In genomic region chr1:47508900-47509488, GRCh38 we compare ENCODE assay signal across 12 cellular contexts.
DNase-seq lines count a peak whose midpoint lies in the region; ATAC-seq and TF ChIP-seq lines count a peak whose summit lies in the region.
"Had no signal": no experiment of that assay in that cellular context is flagged by ENCODE, and none has a peak within 500 bp of the region (broad histone marks: within the 10 kb centered on the region; RNA-seq: fewer than 3 reads in every experiment).

No MANE protein-coding gene starts in this region.

- H3K4me3 ChIP-seq in iPS-18a (ENCODE audit: low read length) (peak overlapping the region; percentile 60), skeletal muscle satellite cell (ENCODE audit: low read length) (no peak overlapping the region)

- H3K27me3 ChIP-seq in iPS-18a (ENCODE audit: control insufficient read depth, insufficient read depth, low read length) (peaks cover 65% of the 10 kb centered on the region), skeletal muscle satellite cell (ENCODE audit: control insufficient read depth, insufficient read depth, low read length) (peaks cover 48% of the 10 kb centered on the region)

- no peak overlapping the region for H3K27ac ChIP-seq in iPS-18a (ENCODE audit: low read length)
- H3K27ac ChIP-seq: HL-60, SJSA1 had no signal

- H3K9me3 ChIP-seq in iPS-18a (ENCODE audit: control insufficient read depth, low read depth, low read length) (no peaks in the 10 kb centered on the region), skeletal muscle satellite cell (replicated peaks; ENCODE audit: low read length) (no peaks in the 10 kb centered on the region)
- H3K9me3 ChIP-seq: SJSA1 had no signal

- H3K4me2 ChIP-seq in skeletal muscle satellite cell (ENCODE audit: low read length): peak overlapping the region; percentile 66

- DNase-seq in NCI-H2107 treated with DMSO at 0.1 percent for 48 hours (lab: John Stamatoyannopoulos, UW; ENCODE audit: unreplicated experiment): peak; percentile 16
- DNase-seq in NCI-H2107 (lab: John Stamatoyannopoulos, UW): no peak
- no peak for DNase-seq in superior temporal gyrus (ENCODE audit: extremely low spot score)
- no peak for DNase-seq in NK-92 treated with Interleukin-12 subunit alpha and Interleukin-12 subunit beta, amount 100 ng/mL, for 24 hours (lab: John Stamatoyannopoulos, UW)
- DNase-seq: ACHN, left cardiac atrium had no signal

- peak; percentile 69 for ATAC-seq in SK-N-SH treated with all-trans-retinoic acid at 6 μM for 48 hours
- ATAC-seq in HG03342 (IDR thresholded peaks at IDR 0.05; ENCODE audit: unreplicated experiment): no peak

- H3K9ac ChIP-seq in iPS-18a (ENCODE audit: low read length) (no peak overlapping the region), skeletal muscle satellite cell (ENCODE audit: low read depth, low read length) (no peak overlapping the region)

- H3K4me1 ChIP-seq in iPS-18a (ENCODE audit: control insufficient read depth, low read depth, low read length) (peaks cover 3% of the 10 kb centered on the region), skeletal muscle satellite cell (ENCODE audit: control insufficient read depth, insufficient read depth, low read length) (no peaks in the 10 kb centered on the region)

- H3K36me3 ChIP-seq in iPS-18a (ENCODE audit: control insufficient read depth, low read depth, low read length) (no peaks in the 10 kb centered on the region), skeletal muscle satellite cell (ENCODE audit: insufficient read depth, low read length) (no peaks in the 10 kb centered on the region)
- H3K36me3 ChIP-seq: SJSA1 had no signal

TF ChIP-seq in SK-N-SH treated with all-trans-retinoic acid at 6 μM for 48 hours, 23 proteins besides CTCF, POLR2A, EP300 and RAD21:
- TF ChIP-seq, protein P1, sequence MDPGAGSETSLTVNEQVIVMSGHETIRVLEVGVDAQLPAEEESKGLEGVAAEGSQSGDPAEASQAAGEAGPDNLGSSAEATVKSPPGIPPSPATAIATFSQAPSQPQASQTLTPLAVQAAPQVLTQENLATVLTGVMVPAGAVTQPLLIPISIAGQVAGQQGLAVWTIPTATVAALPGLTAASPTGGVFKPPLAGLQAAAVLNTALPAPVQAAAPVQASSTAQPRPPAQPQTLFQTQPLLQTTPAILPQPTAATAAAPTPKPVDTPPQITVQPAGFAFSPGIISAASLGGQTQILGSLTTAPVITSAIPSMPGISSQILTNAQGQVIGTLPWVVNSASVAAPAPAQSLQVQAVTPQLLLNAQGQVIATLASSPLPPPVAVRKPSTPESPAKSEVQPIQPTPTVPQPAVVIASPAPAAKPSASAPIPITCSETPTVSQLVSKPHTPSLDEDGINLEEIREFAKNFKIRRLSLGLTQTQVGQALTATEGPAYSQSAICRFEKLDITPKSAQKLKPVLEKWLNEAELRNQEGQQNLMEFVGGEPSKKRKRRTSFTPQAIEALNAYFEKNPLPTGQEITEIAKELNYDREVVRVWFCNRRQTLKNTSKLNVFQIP (CRISPR knock-in tag; IDR thresholded peaks at IDR 0.05; ENCODE audit: borderline replicate concordance, low read depth): no peak
- TF ChIP-seq, protein P2, sequence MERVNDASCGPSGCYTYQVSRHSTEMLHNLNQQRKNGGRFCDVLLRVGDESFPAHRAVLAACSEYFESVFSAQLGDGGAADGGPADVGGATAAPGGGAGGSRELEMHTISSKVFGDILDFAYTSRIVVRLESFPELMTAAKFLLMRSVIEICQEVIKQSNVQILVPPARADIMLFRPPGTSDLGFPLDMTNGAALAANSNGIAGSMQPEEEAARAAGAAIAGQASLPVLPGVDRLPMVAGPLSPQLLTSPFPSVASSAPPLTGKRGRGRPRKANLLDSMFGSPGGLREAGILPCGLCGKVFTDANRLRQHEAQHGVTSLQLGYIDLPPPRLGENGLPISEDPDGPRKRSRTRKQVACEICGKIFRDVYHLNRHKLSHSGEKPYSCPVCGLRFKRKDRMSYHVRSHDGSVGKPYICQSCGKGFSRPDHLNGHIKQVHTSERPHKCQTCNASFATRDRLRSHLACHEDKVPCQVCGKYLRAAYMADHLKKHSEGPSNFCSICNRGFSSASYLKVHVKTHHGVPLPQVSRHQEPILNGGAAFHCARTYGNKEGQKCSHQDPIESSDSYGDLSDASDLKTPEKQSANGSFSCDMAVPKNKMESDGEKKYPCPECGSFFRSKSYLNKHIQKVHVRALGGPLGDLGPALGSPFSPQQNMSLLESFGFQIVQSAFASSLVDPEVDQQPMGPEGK (CRISPR knock-in tag; IDR thresholded peaks at IDR 0.05; ENCODE audit: borderline replicate concordance): no peak
- TF ChIP-seq CSDC2 (CRISPR knock-in tag; IDR thresholded peaks at IDR 0.05): no peak
- TF ChIP-seq OSR1 (CRISPR knock-in tag; IDR thresholded peaks at IDR 0.05): no peak
- TF ChIP-seq, protein P3, sequence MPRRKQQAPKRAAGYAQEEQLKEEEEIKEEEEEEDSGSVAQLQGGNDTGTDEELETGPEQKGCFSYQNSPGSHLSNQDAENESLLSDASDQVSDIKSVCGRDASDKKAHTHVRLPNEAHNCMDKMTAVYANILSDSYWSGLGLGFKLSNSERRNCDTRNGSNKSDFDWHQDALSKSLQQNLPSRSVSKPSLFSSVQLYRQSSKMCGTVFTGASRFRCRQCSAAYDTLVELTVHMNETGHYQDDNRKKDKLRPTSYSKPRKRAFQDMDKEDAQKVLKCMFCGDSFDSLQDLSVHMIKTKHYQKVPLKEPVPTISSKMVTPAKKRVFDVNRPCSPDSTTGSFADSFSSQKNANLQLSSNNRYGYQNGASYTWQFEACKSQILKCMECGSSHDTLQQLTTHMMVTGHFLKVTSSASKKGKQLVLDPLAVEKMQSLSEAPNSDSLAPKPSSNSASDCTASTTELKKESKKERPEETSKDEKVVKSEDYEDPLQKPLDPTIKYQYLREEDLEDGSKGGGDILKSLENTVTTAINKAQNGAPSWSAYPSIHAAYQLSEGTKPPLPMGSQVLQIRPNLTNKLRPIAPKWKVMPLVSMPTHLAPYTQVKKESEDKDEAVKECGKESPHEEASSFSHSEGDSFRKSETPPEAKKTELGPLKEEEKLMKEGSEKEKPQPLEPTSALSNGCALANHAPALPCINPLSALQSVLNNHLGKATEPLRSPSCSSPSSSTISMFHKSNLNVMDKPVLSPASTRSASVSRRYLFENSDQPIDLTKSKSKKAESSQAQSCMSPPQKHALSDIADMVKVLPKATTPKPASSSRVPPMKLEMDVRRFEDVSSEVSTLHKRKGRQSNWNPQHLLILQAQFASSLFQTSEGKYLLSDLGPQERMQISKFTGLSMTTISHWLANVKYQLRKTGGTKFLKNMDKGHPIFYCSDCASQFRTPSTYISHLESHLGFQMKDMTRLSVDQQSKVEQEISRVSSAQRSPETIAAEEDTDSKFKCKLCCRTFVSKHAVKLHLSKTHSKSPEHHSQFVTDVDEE (CRISPR knock-in tag; IDR thresholded peaks at IDR 0.05): no peak
- no peak for TF ChIP-seq RARB (CRISPR knock-in tag; IDR thresholded peaks at IDR 0.05)
- no peak for TF ChIP-seq ZC3H10 (CRISPR knock-in tag; IDR thresholded peaks at IDR 0.05)
- no peak for TF ChIP-seq ISL1 (CRISPR knock-in tag; IDR thresholded peaks at IDR 0.05)
- no peak for TF ChIP-seq BACH2 (CRISPR knock-in tag; IDR thresholded peaks at IDR 0.05; ENCODE audit: borderline replicate concordance)
- no peak for TF ChIP-seq GLIS3 (CRISPR knock-in tag; IDR thresholded peaks at IDR 0.05)
TF ChIP-seq in SK-N-SH treated with all-trans-retinoic acid at 6 μM for 48 hours: peak in this region for 0.
